ENCODE assay signal across 1 cellular context in the genomic region with DNA sequence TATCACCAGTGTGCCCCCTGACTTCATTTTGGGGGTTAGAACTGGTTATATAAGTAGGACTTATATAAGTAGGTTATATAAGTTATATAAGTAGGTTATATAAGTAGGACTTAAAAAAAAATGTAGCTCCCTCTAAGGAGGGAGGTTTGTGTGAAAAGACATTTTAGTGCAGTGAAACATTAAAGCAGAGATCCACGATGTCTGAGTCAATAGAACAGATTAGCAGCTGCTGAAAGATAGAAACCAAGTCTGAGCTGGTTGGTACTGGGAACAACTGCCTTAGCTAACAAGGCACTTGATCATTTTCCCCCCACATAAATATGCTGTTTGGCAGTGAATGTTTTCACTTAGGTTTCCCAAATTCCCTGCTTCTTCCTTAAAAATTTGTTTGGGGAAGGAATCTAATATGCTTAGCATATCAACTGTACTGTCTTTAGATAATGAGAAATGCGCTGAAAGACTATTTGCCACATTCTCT.
TF ChIP-seq lines count a peak whose summit lies in the region.

No MANE protein-coding gene starts in this region.

TF ChIP-seq in GM12878, 131 proteins besides CTCF, POLR2A, EP300 and RAD21:
- TF ChIP-seq, protein P1, sequence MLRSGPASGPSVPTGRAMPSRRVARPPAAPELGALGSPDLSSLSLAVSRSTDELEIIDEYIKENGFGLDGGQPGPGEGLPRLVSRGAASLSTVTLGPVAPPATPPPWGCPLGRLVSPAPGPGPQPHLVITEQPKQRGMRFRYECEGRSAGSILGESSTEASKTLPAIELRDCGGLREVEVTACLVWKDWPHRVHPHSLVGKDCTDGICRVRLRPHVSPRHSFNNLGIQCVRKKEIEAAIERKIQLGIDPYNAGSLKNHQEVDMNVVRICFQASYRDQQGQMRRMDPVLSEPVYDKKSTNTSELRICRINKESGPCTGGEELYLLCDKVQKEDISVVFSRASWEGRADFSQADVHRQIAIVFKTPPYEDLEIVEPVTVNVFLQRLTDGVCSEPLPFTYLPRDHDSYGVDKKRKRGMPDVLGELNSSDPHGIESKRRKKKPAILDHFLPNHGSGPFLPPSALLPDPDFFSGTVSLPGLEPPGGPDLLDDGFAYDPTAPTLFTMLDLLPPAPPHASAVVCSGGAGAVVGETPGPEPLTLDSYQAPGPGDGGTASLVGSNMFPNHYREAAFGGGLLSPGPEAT (IDR thresholded peaks at IDR 0.05; ENCODE audit: low read depth), result no peak
- TF ChIP-seq BMI1 (IDR thresholded peaks at IDR 0.05; ENCODE audit: borderline replicate concordance) (no peak), SP1 (IDR thresholded peaks at IDR 0.05; ENCODE audit: low read depth, low read length) (no peak), KAT2A (conservative IDR thresholded peaks at IDR 0.05; ENCODE audit: control insufficient read depth, low read depth, low read length) (no peak), ATF7 (IDR thresholded peaks at IDR 0.05; ENCODE audit: low read depth) (no peak), HDAC6 (IDR thresholded peaks at IDR 0.05; ENCODE audit: unreplicated experiment) (no peak), SREBF1 (IDR thresholded peaks at IDR 0.05; ENCODE audit: low read length) (no peak), MTA2 (IDR thresholded peaks at IDR 0.05; ENCODE audit: low read depth) (no peak), TCF3 (IDR thresholded peaks at IDR 0.05; ENCODE audit: borderline replicate concordance, insufficient read depth, low read depth, low read length) (no peak), MYC (IDR thresholded peaks at IDR 0.05; ENCODE audit: insufficient read depth, insufficient read length, insufficient replicate concordance, low read length, severe bottlenecking) (no peak), ZNF207 (IDR thresholded peaks at IDR 0.05; ENCODE audit: borderline replicate concordance) (no peak), DPF2 (IDR thresholded peaks at IDR 0.05) (no peak)
- TF ChIP-seq, protein P2, sequence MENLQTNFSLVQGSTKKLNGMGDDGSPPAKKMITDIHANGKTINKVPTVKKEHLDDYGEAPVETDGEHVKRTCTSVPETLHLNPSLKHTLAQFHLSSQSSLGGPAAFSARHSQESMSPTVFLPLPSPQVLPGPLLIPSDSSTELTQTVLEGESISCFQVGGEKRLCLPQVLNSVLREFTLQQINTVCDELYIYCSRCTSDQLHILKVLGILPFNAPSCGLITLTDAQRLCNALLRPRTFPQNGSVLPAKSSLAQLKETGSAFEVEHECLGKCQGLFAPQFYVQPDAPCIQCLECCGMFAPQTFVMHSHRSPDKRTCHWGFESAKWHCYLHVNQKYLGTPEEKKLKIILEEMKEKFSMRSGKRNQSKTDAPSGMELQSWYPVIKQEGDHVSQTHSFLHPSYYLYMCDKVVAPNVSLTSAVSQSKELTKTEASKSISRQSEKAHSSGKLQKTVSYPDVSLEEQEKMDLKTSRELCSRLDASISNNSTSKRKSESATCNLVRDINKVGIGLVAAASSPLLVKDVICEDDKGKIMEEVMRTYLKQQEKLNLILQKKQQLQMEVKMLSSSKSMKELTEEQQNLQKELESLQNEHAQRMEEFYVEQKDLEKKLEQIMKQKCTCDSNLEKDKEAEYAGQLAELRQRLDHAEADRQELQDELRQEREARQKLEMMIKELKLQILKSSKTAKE (IDR thresholded peaks at IDR 0.05; ENCODE audit: low read depth, poor library complexity, severe bottlenecking), result no peak
- TF ChIP-seq, protein P3, sequence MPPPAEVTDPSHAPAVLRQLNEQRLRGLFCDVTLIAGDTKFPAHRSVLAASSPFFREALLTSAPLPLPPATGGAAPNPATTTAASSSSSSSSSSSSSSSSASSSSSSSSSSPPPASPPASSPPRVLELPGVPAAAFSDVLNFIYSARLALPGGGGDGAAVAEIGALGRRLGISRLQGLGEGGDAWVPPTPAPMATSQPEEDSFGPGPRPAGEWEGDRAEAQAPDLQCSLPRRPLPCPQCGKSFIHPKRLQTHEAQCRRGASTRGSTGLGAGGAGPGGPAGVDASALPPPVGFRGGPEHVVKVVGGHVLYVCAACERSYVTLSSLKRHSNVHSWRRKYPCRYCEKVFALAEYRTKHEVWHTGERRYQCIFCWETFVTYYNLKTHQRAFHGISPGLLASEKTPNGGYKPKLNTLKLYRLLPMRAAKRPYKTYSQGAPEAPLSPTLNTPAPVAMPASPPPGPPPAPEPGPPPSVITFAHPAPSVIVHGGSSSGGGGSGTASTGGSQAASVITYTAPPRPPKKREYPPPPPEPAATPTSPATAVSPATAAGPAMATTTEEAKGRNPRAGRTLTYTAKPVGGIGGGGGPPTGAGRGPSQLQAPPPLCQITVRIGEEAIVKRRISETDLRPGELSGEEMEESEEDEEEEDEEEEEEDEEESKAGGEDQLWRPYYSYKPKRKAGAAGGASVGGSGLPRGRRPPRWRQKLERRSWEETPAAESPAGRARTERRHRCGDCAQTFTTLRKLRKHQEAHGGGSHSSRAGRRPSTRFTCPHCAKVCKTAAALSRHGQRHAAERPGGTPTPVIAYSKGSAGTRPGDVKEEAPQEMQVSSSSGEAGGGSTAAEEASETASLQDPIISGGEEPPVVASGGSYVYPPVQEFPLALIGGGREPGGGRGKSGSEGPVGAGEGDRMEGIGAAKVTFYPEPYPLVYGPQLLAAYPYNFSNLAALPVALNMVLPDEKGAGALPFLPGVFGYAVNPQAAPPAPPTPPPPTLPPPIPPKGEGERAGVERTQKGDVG (CRISPR knock-in tag; IDR thresholded peaks at IDR 0.05), result no peak
